ENCODE assay signal across 8 cellular contexts in the genomic region with DNA sequence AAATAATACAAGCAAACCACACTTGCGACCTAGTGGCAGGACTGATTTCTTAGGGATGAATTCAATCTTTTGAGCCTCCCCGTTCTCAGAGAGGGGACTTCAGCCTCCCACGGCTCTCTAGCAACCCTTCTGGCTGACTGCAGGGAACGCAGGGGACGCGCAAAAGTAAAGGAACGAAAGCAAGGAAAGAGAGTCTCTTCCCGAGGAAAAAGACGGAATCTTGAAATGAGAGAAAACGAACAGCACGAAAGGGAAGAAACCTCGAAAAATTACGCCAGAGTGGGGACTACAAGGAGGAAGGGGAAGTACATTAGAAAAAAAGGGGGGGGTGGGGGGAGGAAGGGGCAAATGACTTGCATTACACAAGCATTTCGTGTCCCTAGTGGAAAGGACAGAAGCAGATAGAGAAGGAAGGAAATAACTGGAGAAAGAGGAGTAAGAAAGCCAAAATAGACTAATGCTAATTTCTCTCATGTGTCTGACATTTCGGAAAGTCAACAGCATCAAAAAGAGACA. TPM values are rescaled to one million over a fixed set of nuclear protein-coding genes. Genes with fewer than 3 reads are reported as not detected.
DNase-seq lines count a peak whose midpoint lies in the region; ATAC-seq and TF ChIP-seq lines count a peak whose summit lies in the region.

No MANE protein-coding gene starts in this region.

- H3K27me3 ChIP-seq in Peyer's patch: no peaks in the 10 kb centered on the region
- no peaks in the 10 kb centered on the region for H3K27me3 ChIP-seq in tibial artery

- peaks cover 27% of the 10 kb centered on the region for H3K27me3 Mint-ChIP-seq in Calu3 (ENCODE audit: unreplicated experiment)
- no peaks in the 10 kb centered on the region for H3K27me3 Mint-ChIP-seq in naive thymus-derived CD8-positive, alpha-beta T cell

- peaks cover 13% of the 10 kb centered on the region for H3K4me1 Mint-ChIP-seq in Calu3 (ENCODE audit: low read depth, unreplicated experiment)
- peaks cover 18 to 63% (median 56%) of the 10 kb centered on the region in 4 donors for H3K4me1 Mint-ChIP-seq in naive thymus-derived CD8-positive, alpha-beta T cell

- H3K4me1 ChIP-seq in Peyer's patch (peaks cover 0 to 35% (median 7%) of the 10 kb centered on the region in 4 donors), tibial artery (peaks cover 0 to 45% (median 29%) of the 10 kb centered on the region in 4 donors)

- TF ChIP-seq CTCF in Calu3 (IDR thresholded peaks at IDR 0.05; ENCODE audit: unreplicated experiment) (peak; percentile 80), Peyer's patch (IDR thresholded peaks at IDR 0.05) (peak; percentile 25 to 86 (median 65)), tibial artery (IDR thresholded peaks at IDR 0.05) (peak; percentile 73 to 88)

- peaks cover 35% of the 10 kb centered on the region for H3K36me3 Mint-ChIP-seq in Calu3 (ENCODE audit: insufficient read depth, unreplicated experiment)
- H3K36me3 Mint-ChIP-seq in naive thymus-derived CD8-positive, alpha-beta T cell: peaks cover 0 to 5% (median 0%) of the 10 kb centered on the region in 3 donors

- H3K4me3 ChIP-seq in Peyer's patch (peak overlapping the region; percentile 70 to 99 (median 90)), tibial artery (peak overlapping the region; percentile 73 to 100)

- H3K36me3 ChIP-seq in Peyer's patch (no peaks in the 10 kb centered on the region), tibial artery (no peaks in the 10 kb centered on the region)

- CTCF ChIA-PET in Calu3 (lab: Charles Lee): interaction anchor here (0.6 to 1.1 kb wide), 3 partner anchors 81 to 115 kb away, joined by 3 to 6 read pairs (median 4); a partner anchor contains a TSS

- H3K4me3 Mint-ChIP-seq in Calu3 (ENCODE audit: low read depth, unreplicated experiment): peak overlapping the region; percentile 73
- H3K4me3 Mint-ChIP-seq in naive thymus-derived CD8-positive, alpha-beta T cell: peak overlapping the region; percentile 93 to 100 (median 96)

- peak overlapping the region; percentile 55 for H3K27ac Mint-ChIP-seq in Calu3 (ENCODE audit: unreplicated experiment)
- H3K27ac Mint-ChIP-seq in naive thymus-derived CD8-positive, alpha-beta T cell: peak overlapping the region; percentile 88 to 97 (median 93)

- intact Hi-C loops in Calu3 (cut with micrococcal nuclease; ENCODE audit: unreplicated experiment) (loop anchor here (1.0 kb wide), 1 partner anchor 81 kb away; no protein-coding TSS in a partner anchor), tibial artery (cut with DNase I; ENCODE audit: low total_unique reads) (loop anchor here (2.0 kb wide), 1 partner anchor 81 kb away; no protein-coding TSS in a partner anchor)

- TF ChIP-seq EP300 in Ishikawa (IDR thresholded peaks at IDR 0.05; ENCODE audit: borderline replicate concordance): no peak

- BruUV-seq in Calu3 (replicated peaks; lab: Mats Ljungman, UMichigan): TSS peak; percentile 24

- peak; percentile 21 to 34 for ATAC-seq in naive thymus-derived CD8-positive, alpha-beta T cell
- no peak for ATAC-seq in HG03442 (IDR thresholded peaks at IDR 0.05; ENCODE audit: unreplicated experiment)

- no peaks in the 10 kb centered on the region for H3K9me3 ChIP-seq in Peyer's patch
- no peaks in the 10 kb centered on the region for H3K9me3 ChIP-seq in tibial artery

- TF ChIP-seq RAD21 in Ishikawa (IDR thresholded peaks at IDR 0.05; ENCODE audit: low read depth): peak; percentile 89

- no peaks in the 10 kb centered on the region for H3K9me3 Mint-ChIP-seq in Calu3 (ENCODE audit: low read depth, unreplicated experiment)
- H3K9me3 Mint-ChIP-seq in naive thymus-derived CD8-positive, alpha-beta T cell: no peaks in the 10 kb centered on the region

- DNase-seq in Calu3 (peak; percentile 73), Peyer's patch (peak; percentile 43 to 81 (median 69)), fibroblast of the conjunctiva (ENCODE audit: low read depth) (peak; percentile 66), tibial artery (peak; percentile 57 to 74)
- peak; percentile 20 for DNase-seq in activated T-helper 9 cell treated with anti-CD3 and anti-CD28 coated beads, Interleukin-2, amount 50 U/mL, for 16 hours (ENCODE audit: low read depth)
- DNase-seq in naive thymus-derived CD8-positive, alpha-beta T cell: peak; percentile 23 to 71 (median 50)

- H3K27ac ChIP-seq in Peyer's patch (peak overlapping the region; percentile 92 to 98 (median 95)), tibial artery (peak overlapping the region; percentile 87 to 96)

- POLR2A ChIA-PET in naive thymus-derived CD8-positive, alpha-beta T cell (lab: Charles Lee): interaction anchor here (0.7 to 3.5 kb wide), 7 partner anchors 11 to 142 kb away, joined by 3 to 29 read pairs (median 11); a partner anchor contains a TSS

- no peak for TF ChIP-seq POLR2A in Peyer's patch (IDR thresholded peaks at IDR 0.05)

TF ChIP-seq in Ishikawa, 13 proteins besides CTCF, POLR2A, EP300 and RAD21:
- TF ChIP-seq, protein P1, sequence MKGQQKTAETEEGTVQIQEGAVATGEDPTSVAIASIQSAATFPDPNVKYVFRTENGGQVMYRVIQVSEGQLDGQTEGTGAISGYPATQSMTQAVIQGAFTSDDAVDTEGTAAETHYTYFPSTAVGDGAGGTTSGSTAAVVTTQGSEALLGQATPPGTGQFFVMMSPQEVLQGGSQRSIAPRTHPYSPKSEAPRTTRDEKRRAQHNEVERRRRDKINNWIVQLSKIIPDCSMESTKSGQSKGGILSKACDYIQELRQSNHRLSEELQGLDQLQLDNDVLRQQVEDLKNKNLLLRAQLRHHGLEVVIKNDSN (IDR thresholded peaks at IDR 0.05): 0 out of 2 replicates have a peak, but pooled peaks have one; percentile 20
- TF ChIP-seq ZBTB7A (IDR thresholded peaks at IDR 0.05; ENCODE audit: low read depth): peak; percentile 17; the same call in 1 of the 2 replicates
- no peak for TF ChIP-seq CREB1 (IDR thresholded peaks at IDR 0.05; ENCODE audit: low read depth)
- TF ChIP-seq TAF1 (IDR thresholded peaks at IDR 0.05; ENCODE audit: low read depth): no peak; the same call in 1 of the 2 replicates
TF ChIP-seq in Ishikawa: peak in this region for 2.

RNA-seq across cellular contexts. Expression of a gene that starts 1.2 kb away (rescaled TPM):
- 79.7 and 99.9 TPM in 2 replicates for total RNA-seq in Calu3 (2022)
- total RNA-seq in Peyer's patch: 100 to 1,000 TPM in 2 of 4 donors, 10 to 100 TPM in 2; 64.8 to 120 (median 98.3) TPM
- total RNA-seq in naive thymus-derived CD8-positive, alpha-beta T cell: 100 to 1,000 TPM; 143 to 145 TPM
- polyA plus RNA-seq in naive thymus-derived CD8-positive, alpha-beta T cell: 100 to 1,000 TPM; 130 to 162 (median 154) TPM

RNA-seq across cellular contexts. Expression of a gene that starts 52.2 kb away (rescaled TPM):
- total RNA-seq in Calu3 (2022) (55.0 and 63.4 TPM in 2 replicates), Peyer's patch (100 to 1,000 TPM; 114 to 340 (median 178) TPM)
- 100 to 1,000 TPM; 102 to 108 TPM for total RNA-seq in naive thymus-derived CD8-positive, alpha-beta T cell
- polyA plus RNA-seq in naive thymus-derived CD8-positive, alpha-beta T cell: 10 to 100 TPM in 2 of 3 donors, 1 to 10 TPM in 1; 8.4 to 23.5 (median 11.5) TPM

Comparison
In these comparisons a context has a peak if more than half of its experiments do, and no peak if none do; other contexts are left out.
1. DNase-seq: peak in every context shown above with its lines; median percentile 73 in Calu3; 69 in Peyer's patch; 66 in fibroblast of the conjunctiva; 66 in tibial artery; 50 in naive thymus-derived CD8-positive, alpha-beta T cell; 20 in activated T-helper 9 cell treated with anti-CD3 and anti-CD28 coated beads, Interleukin-2, amount 50 U/mL, for 16 hours.